In genomic region chr10:100776671-100777070, GRCh38 we compare ENCODE assay signal across 2 cellular contexts.
TF ChIP-seq lines count a peak whose summit lies in the region.

No MANE protein-coding gene starts in this region.

TF ChIP-seq in GM23338, 12 proteins besides CTCF, POLR2A, EP300 and RAD21 (continued from another document):
- TF ChIP-seq REST (IDR thresholded peaks at IDR 0.05; ENCODE audit: unreplicated experiment) = no peak
- no peak for TF ChIP-seq NANOG (IDR thresholded peaks at IDR 0.05; ENCODE audit: borderline replicate concordance)
- TF ChIP-seq JUNB (IDR thresholded peaks at IDR 0.05; ENCODE audit: unreplicated experiment) = no peak
- no peak for TF ChIP-seq ZNF331 (CRISPR knock-in tag; IDR thresholded peaks at IDR 0.05; ENCODE audit: low read depth)
- TF ChIP-seq, protein P1, sequence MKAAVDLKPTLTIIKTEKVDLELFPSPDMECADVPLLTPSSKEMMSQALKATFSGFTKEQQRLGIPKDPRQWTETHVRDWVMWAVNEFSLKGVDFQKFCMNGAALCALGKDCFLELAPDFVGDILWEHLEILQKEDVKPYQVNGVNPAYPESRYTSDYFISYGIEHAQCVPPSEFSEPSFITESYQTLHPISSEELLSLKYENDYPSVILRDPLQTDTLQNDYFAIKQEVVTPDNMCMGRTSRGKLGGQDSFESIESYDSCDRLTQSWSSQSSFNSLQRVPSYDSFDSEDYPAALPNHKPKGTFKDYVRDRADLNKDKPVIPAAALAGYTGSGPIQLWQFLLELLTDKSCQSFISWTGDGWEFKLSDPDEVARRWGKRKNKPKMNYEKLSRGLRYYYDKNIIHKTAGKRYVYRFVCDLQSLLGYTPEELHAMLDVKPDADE (IDR thresholded peaks at IDR 0.05) = no peak
- no peak for TF ChIP-seq ZNF462 (CRISPR knock-in tag; IDR thresholded peaks at IDR 0.05)
- no peak for TF ChIP-seq EZH2phosphoT487 (IDR thresholded peaks at IDR 0.05; ENCODE audit: unreplicated experiment)
- TF ChIP-seq POLR2AphosphoS5 (IDR thresholded peaks at IDR 0.05; ENCODE audit: low read depth) = no peak
- no peak for TF ChIP-seq ZNF114 (CRISPR knock-in tag; IDR thresholded peaks at IDR 0.05)

TF ChIP-seq in WTC11, 78 proteins besides CTCF, POLR2A, EP300 and RAD21 (continued from another document):
- TF ChIP-seq RELA (CRISPR knock-in tag; IDR thresholded peaks at IDR 0.05; ENCODE audit: borderline replicate concordance) (no peak), ESRRA (CRISPR knock-in tag; IDR thresholded peaks at IDR 0.05; ENCODE audit: borderline replicate concordance) (no peak), ZNF263 (CRISPR knock-in tag; IDR thresholded peaks at IDR 0.05; ENCODE audit: low read depth) (no peak), NR3C1 (CRISPR knock-in tag; conservative IDR thresholded peaks at IDR 0.05; ENCODE audit: low read depth) (no peak), ELF4 (CRISPR knock-in tag; IDR thresholded peaks at IDR 0.05; ENCODE audit: low read depth) (no peak), ZNF671 (CRISPR knock-in tag; IDR thresholded peaks at IDR 0.05) (no peak), NR1H2 (CRISPR knock-in tag; IDR thresholded peaks at IDR 0.05) (no peak), SMAD3 (CRISPR knock-in tag; IDR thresholded peaks at IDR 0.05; ENCODE audit: borderline replicate concordance) (no peak), MYBL2 (CRISPR knock-in tag; IDR thresholded peaks at IDR 0.05) (no peak), ZNF232 (CRISPR knock-in tag; IDR thresholded peaks at IDR 0.05) (no peak), IRF1 (CRISPR knock-in tag; IDR thresholded peaks at IDR 0.05) (no peak)
